Comparison of ENCODE assay signal across 2 cellular contexts in the genomic region with DNA sequence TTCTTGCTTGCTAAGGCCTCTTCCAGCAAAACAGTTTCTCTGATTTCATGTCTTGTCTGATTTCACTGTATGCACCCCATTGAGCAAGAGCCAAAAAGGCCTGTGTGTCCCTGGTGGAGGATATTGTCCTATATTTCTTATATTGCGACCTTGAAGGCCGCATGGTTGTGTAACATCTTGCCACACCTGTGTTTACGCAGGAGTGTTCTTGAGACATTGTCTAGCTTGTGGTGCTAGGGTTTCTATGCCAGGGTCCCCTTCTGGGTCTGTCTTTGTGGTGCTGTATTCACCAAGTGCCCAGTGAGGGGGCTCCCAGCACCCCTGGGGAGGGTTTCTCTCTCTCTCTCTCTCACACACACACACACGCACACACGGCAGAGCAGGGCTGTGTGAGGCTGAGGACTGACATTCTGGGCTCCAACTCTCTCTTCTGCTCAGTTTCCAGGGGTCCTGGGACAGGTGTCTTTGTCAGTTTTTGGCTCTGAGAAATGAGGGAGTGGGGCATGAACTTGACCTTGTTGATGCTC. TPM values are rescaled to one million over a fixed set of nuclear protein-coding genes. Genes with fewer than 3 reads are reported as not detected.
"Had no signal": no experiment of that assay in that cellular context is flagged by ENCODE, and none has a peak within 500 bp of the region (broad histone marks: within the 10 kb centered on the region; RNA-seq: fewer than 3 reads in every experiment).

No MANE protein-coding gene starts in this region.

RNA-seq across cellular contexts. Expression of gene KCNJ12, which starts 35.6 kb away (rescaled TPM):
- total RNA-seq: mammary epithelial cell; naive thymus-derived CD8-positive, alpha-beta T cell had no signal
